ENCODE assay signal across 24 cellular contexts in genomic region chr14:64966976-64967375, GRCh38. TPM values are rescaled to one million over a fixed set of nuclear protein-coding genes. Genes with fewer than 3 reads are reported as not detected.
A peak's percentile ranks its signal among the peaks of the same experiment; 100 is the strongest.
DNase-seq lines count a peak whose midpoint lies in the region; ATAC-seq, FAIRE-seq and TF ChIP-seq lines count a peak whose summit lies in the region.
"Had no signal": no experiment of that assay in that cellular context is flagged by ENCODE, and none has a peak within 500 bp of the region (broad histone marks: within the 10 kb centered on the region; RNA-seq: fewer than 3 reads in every experiment).

No MANE protein-coding gene starts in this region.

- H3K9me2 ChIP-seq in Loucy (replicated peaks; ENCODE audit: low read depth, low read length): no peaks in the 10 kb centered on the region

- peaks cover 57% of the 10 kb centered on the region for H3K4me1 ChIP-seq in Loucy (ENCODE audit: insufficient read depth, low read length, poor library complexity, severe bottlenecking)

- intact Hi-C loops in Calu3 (cut with micrococcal nuclease; ENCODE audit: unreplicated experiment) (no loop called here), left ventricle myocardium superior (cut with micrococcal nuclease) (no loop called here)

- H3K4me3 Mint-ChIP-seq in Calu3 (ENCODE audit: low read depth, unreplicated experiment): peak overlapping the region; percentile 26
- H3K4me3 Mint-ChIP-seq: activated naive CD8-positive, alpha-beta T cell; stimulated activated naive CD8-positive, alpha-beta T cell treated with anti-CD3 and anti-CD28 coated beads, Interleukin-15, amount 100 ng/mL, for 72 hours had no signal

- no peaks in the 10 kb centered on the region for H3K9me3 ChIP-seq in Loucy (ENCODE audit: insufficient read depth, low read depth, low read length)
- H3K9me3 ChIP-seq: body of pancreas had no signal

- BruUV-seq in Calu3 (replicated peaks; lab: Mats Ljungman, UMichigan): no TSS peak

- FAIRE-seq in frontal cortex (lab: Jason Lieb, UNC): no peak
- FAIRE-seq: keratinocyte, small intestine had no signal

- H3K4me1 Mint-ChIP-seq in Calu3 (ENCODE audit: low read depth, unreplicated experiment): peaks cover 52% of the 10 kb centered on the region

- ATAC-seq in left ventricle myocardium superior (no peak), GM21717 (IDR thresholded peaks at IDR 0.05; ENCODE audit: unreplicated experiment) (no peak)
- ATAC-seq: activated CD4-positive, CD25-positive, alpha-beta regulatory T cell treated with anti-CD3 and anti-CD28 coated beads, Interleukin-2, amount 50 U/mL, for 24 hours; body of pancreas; stimulated activated naive CD8-positive, alpha-beta T cell treated with anti-CD3 and anti-CD28 coated beads, Interleukin-15, amount 100 ng/mL, for 72 hours had no signal

- TF ChIP-seq CTCF in Calu3 (IDR thresholded peaks at IDR 0.05; ENCODE audit: unreplicated experiment) (no peak), Loucy (conservative IDR thresholded peaks at IDR 0.05; ENCODE audit: low read length) (no peak)

- H3K9ac ChIP-seq in Loucy (ENCODE audit: low read depth, low read length, poor library complexity, severe bottlenecking): peak overlapping the region; percentile 29

- H3K27me3 Mint-ChIP-seq in Calu3 (ENCODE audit: unreplicated experiment): no peaks in the 10 kb centered on the region
- H3K27me3 Mint-ChIP-seq: activated naive CD8-positive, alpha-beta T cell had no signal

- no peak overlapping the region for H3K27ac Mint-ChIP-seq in Calu3 (ENCODE audit: unreplicated experiment)
- H3K27ac Mint-ChIP-seq: activated naive CD8-positive, alpha-beta T cell had no signal

- no peak overlapping the region for H2AFZ ChIP-seq in Loucy (ENCODE audit: low read length)

- H3K27ac ChIP-seq in temporal lobe (ENCODE audit: low read depth, low read length): peak overlapping the region; percentile 64
- H3K27ac ChIP-seq: body of pancreas, HL-60, SK-N-MC had no signal

- no peaks in the 10 kb centered on the region for H3K9me3 Mint-ChIP-seq in Calu3 (ENCODE audit: low read depth, unreplicated experiment)
- H3K9me3 Mint-ChIP-seq: stimulated activated naive CD8-positive, alpha-beta T cell treated with anti-CD3 and anti-CD28 coated beads, Interleukin-15, amount 100 ng/mL, for 72 hours had no signal

- no peaks in the 10 kb centered on the region for H3F3A ChIP-seq in Loucy (ENCODE audit: low read depth)

- H3K4me3 ChIP-seq in Loucy (ENCODE audit: low read length, poor library complexity, severe bottlenecking): no peak overlapping the region
- H3K4me3 ChIP-seq: body of pancreas, SK-N-MC had no signal

- H3K4me2 ChIP-seq in Loucy (ENCODE audit: low read depth, low read length, poor library complexity, severe bottlenecking): peak overlapping the region; percentile 96

- peaks cover 20% of the 10 kb centered on the region for H3K36me3 Mint-ChIP-seq in Calu3 (ENCODE audit: insufficient read depth, unreplicated experiment)

- CTCF ChIA-PET in Calu3 (lab: Charles Lee): no interaction called here

- H3K36me3 ChIP-seq in Loucy (ENCODE audit: insufficient read depth, low read length): no peaks in the 10 kb centered on the region

- H4K20me1 ChIP-seq in Loucy (ENCODE audit: insufficient read depth, low read length, poor library complexity, severe bottlenecking): peaks cover 4% of the 10 kb centered on the region

- DNase-seq in Calu3: peak; percentile 78
- peak; percentile 92 for DNase-seq in islet precursor cell
- DNase-seq in frontal cortex (ENCODE audit: low spot score in 2 of 2): no peak
- DNase-seq in activated CD4-positive, alpha-beta T cell treated with anti-CD3 and anti-CD28 coated beads for 1 hour: no peak
- no peak for DNase-seq in left ventricle myocardium superior
- DNase-seq: activated CD8-positive, alpha-beta memory T cell treated with anti-CD3 and anti-CD28 coated beads for 24 hours; body of pancreas; foreskin fibroblast; hypothalamus; NCI-H1048; NCI-H2029 treated with DMSO at 0.1 percent for 48 hours; NCI-H69; small intestine; stimulated activated CD4-positive, alpha-beta T cell treated with anti-CD3 and anti-CD28 coated beads, Interleukin-2, amount 100 ng/mL, for 48 hours; stimulated activated naive CD8-positive, alpha-beta T cell treated with anti-CD3 and anti-CD28 coated beads, Interleukin-15, amount 100 ng/mL, for 72 hours had no signal

- H3K79me2 ChIP-seq in Loucy (ENCODE audit: insufficient read depth, low read length): peaks cover 50% of the 10 kb centered on the region

- H3K27me3 ChIP-seq in Loucy (ENCODE audit: insufficient read depth, low read length, poor library complexity, severe bottlenecking): no peaks in the 10 kb centered on the region
- H3K27me3 ChIP-seq: body of pancreas had no signal

RNA-seq across cellular contexts. Expression of gene RAB15, which starts 5.2 kb away (rescaled TPM):
- total RNA-seq in Calu3 (2022) (20.7 and 22.8 TPM in 2 replicates), temporal lobe (21.9 TPM), frontal cortex (24.1 TPM), left ventricle myocardium superior (9.0 TPM)

RNA-seq across cellular contexts. Expression of gene FNTB, which starts 19.7 kb away (rescaled TPM):
- total RNA-seq in Calu3 (2022) (15.0 and 17.6 TPM in 2 replicates), temporal lobe (12.5 TPM), frontal cortex (5.3 TPM), left ventricle myocardium superior (18.1 TPM)

RNA-seq across cellular contexts. Expression of gene GPX2, which starts 24.4 kb away (rescaled TPM):
- total RNA-seq in Calu3 (2022): 188 and 260 TPM in 2 replicates
- not detected for total RNA-seq in temporal lobe
- total RNA-seq in frontal cortex: not detected
- total RNA-seq in left ventricle myocardium superior: not detected
- total RNA-seq: posterior vena cava had no signal

RNA-seq across cellular contexts. Expression of gene CHURC1, which starts 52.7 kb away (rescaled TPM):
- total RNA-seq in Calu3 (2022) (48.5 and 48.8 TPM in 2 replicates), temporal lobe (36.6 TPM), frontal cortex (32.2 TPM), left ventricle myocardium superior (91.3 TPM)

Comparison
In these comparisons a context has a peak if more than half of its experiments do, and no peak if none do; other contexts are left out.
1. DNase-seq: peak in Calu3 (single experiment) and islet precursor cell (single experiment); none in frontal cortex (0 of 2), activated CD4-positive, alpha-beta T cell treated with anti-CD3 and anti-CD28 coated beads for 1 hour (single experiment) and left ventricle myocardium superior (single experiment).
2. RNA of gene GPX2, which starts 24.4 kb away (total RNA-seq): 188 to 260 TPM in Calu3; not detected in temporal lobe (single experiment), not detected in frontal cortex (single experiment) and not detected in left ventricle myocardium superior (single experiment); every median in the first group is over 100 times any median in the second.